8 cellular contexts compared by ENCODE assay signal in the genomic region with DNA sequence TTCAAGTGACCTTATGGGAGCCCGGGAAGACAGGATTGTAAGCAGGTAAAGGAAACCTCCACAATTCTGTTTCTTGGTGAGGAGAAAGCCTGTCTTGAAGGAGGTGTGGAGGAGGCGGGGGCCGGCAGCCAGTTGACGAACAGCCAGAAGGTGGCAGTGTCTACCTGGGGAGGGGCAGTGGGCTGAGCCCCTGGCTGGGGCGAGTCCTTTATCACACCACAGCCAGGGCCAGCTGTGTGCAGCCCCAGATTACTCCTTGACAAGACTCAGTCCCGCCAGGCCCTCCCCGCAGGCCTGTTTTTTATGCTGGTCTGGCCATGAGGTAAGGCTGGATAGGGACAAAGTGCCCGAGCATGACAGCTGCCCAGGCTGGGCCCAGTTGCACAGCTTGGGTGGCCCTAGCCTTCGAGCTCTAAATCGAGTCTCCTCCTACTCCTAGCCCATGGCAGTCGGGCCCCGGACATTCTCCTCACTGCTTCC. TPM values are rescaled to one million over a fixed set of nuclear protein-coding genes. Genes with fewer than 3 reads are reported as not detected.
DNase-seq lines count a peak whose midpoint lies in the region; ATAC-seq and TF ChIP-seq lines count a peak whose summit lies in the region.

No MANE protein-coding gene starts in this region.

- peak; percentile 71 to 76 for ATAC-seq in CD4-positive, CD25-positive, alpha-beta regulatory T cell (ENCODE audit: low read depth in 2 of 2)
- peak; percentile 61 for ATAC-seq in GM21526 (IDR thresholded peaks at IDR 0.05; ENCODE audit: low FRiP score, unreplicated experiment)

- H3K36me3 ChIP-seq in CD4-positive, CD25-positive, alpha-beta regulatory T cell (ENCODE audit: control insufficient read depth, insufficient read depth, low read length) = no peaks in the 10 kb centered on the region
- no peaks in the 10 kb centered on the region for H3K36me3 ChIP-seq in liver (ENCODE audit: control insufficient read depth in 4 of 4, insufficient read depth in 3 of 4, low read depth in 1 of 4, low read length in 3 of 4)

- no peaks in the 10 kb centered on the region for H3K27me3 Mint-ChIP-seq in CD4-positive, CD25-positive, alpha-beta regulatory T cell

- TF ChIP-seq CTCF in WI38 (IDR thresholded peaks at IDR 0.05; ENCODE audit: low read depth, low read length) = peak; percentile 40
- peak; percentile 68 for TF ChIP-seq CTCF in liver (IDR thresholded peaks at IDR 0.05; ENCODE audit: low read depth, low read length, missing input control)

- H3K27ac ChIP-seq in CD4-positive, CD25-positive, alpha-beta regulatory T cell (ENCODE audit: insufficient read depth, low read length, poor library complexity, severe bottlenecking) = no peak overlapping the region
- peak overlapping the region; percentile 16 for H3K27ac ChIP-seq in caudate nucleus (ENCODE audit: low read depth, low read length)
- H3K27ac ChIP-seq in liver (ENCODE audit: low read depth in 1 of 2, low read length in 2 of 2) = peak overlapping the region; percentile 74 to 92

- H3K36me3 Mint-ChIP-seq in CD4-positive, CD25-positive, alpha-beta regulatory T cell = no peaks in the 10 kb centered on the region

- peak overlapping the region; percentile 60 to 79 (median 78) for H3K27ac Mint-ChIP-seq in CD4-positive, CD25-positive, alpha-beta regulatory T cell

- 22% methylated on average over 12 of the region's 12 CpGs for WGBS in liver

- peak overlapping the region in 3 of 4 donors; percentile 5 to 46 (median 21) for H3K4me3 Mint-ChIP-seq in CD4-positive, CD25-positive, alpha-beta regulatory T cell

- peaks cover 8 to 25% (median 9%) of the 10 kb centered on the region in 4 donors for H3K4me1 Mint-ChIP-seq in CD4-positive, CD25-positive, alpha-beta regulatory T cell

- H3K27me3 ChIP-seq in CD4-positive, CD25-positive, alpha-beta regulatory T cell (ENCODE audit: control insufficient read depth, insufficient read depth, low read length) = no peaks in the 10 kb centered on the region
- H3K27me3 ChIP-seq in liver (ENCODE audit: control insufficient read depth in 4 of 4, insufficient read depth in 4 of 4, low read length in 3 of 4) = no peaks in the 10 kb centered on the region

- H3K9me3 ChIP-seq in CD4-positive, CD25-positive, alpha-beta regulatory T cell (ENCODE audit: control insufficient read depth in 2 of 2, low read length in 2 of 2) = peaks cover 0 to 11% of the 10 kb centered on the region in 2 experiments
- H3K9me3 ChIP-seq in liver (ENCODE audit: control insufficient read depth in 4 of 4, low read length in 3 of 4) = no peaks in the 10 kb centered on the region

- peak; percentile 88 to 89 for TF ChIP-seq RAD21 in liver (IDR thresholded peaks at IDR 0.05)

- peak overlapping the region; percentile 38 for H3K4me3 ChIP-seq in CD4-positive, CD25-positive, alpha-beta regulatory T cell (ENCODE audit: low read depth, low read length)
- H3K4me3 ChIP-seq in WI38 (ENCODE audit: low read depth, low read length) = no peak overlapping the region
- no peak overlapping the region for H3K4me3 ChIP-seq in liver (ENCODE audit: low read depth in 1 of 3, low read length in 3 of 3)

- peaks cover 13% of the 10 kb centered on the region for H3K4me1 ChIP-seq in CD4-positive, CD25-positive, alpha-beta regulatory T cell (ENCODE audit: control insufficient read depth, insufficient read depth, low read length, poor library complexity, severe bottlenecking)
- H3K4me1 ChIP-seq in liver (ENCODE audit: control insufficient read depth in 4 of 4, insufficient read depth in 4 of 4, low read length in 3 of 4) = peaks cover 9 to 32% (median 19%) of the 10 kb centered on the region in 4 donors

- H3K9me3 Mint-ChIP-seq in CD4-positive, CD25-positive, alpha-beta regulatory T cell = no peaks in the 10 kb centered on the region

- peak overlapping the region; percentile 56 to 58 for H3K9ac ChIP-seq in liver (ENCODE audit: low read depth in 1 of 2, low read length in 2 of 2)

- peak; percentile 17 to 77 (median 60) for DNase-seq in CD4-positive, CD25-positive, alpha-beta regulatory T cell
- peak; percentile 36 for DNase-seq in NCI-H2171 (lab: John Stamatoyannopoulos, UW)
- DNase-seq in caudate nucleus (lab: John Stamatoyannopoulos, UW) = peak in 35 of 61 donors; percentile 3 to 64 (median 21)
- peak; percentile 36 for DNase-seq in stimulated activated CD8-positive, alpha-beta memory T cell treated with anti-CD3 and anti-CD28 coated beads, Interleukin-12 subunit alpha, Interleukin-12 subunit beta, amount 100 ng/mL, for 4 hours (ENCODE audit: low read depth)
- no peak for DNase-seq in amniotic stem cell (lab: John Stamatoyannopoulos, UW)

TF ChIP-seq in liver, 16 proteins besides CTCF, POLR2A, EP300 and RAD21:
- TF ChIP-seq RXRA (IDR thresholded peaks at IDR 0.05) (peak; percentile 10 to 19), TAF1 (conservative IDR thresholded peaks at IDR 0.05) (no peak), HNF4A (conservative IDR thresholded peaks at IDR 0.05) (peak in 1 of 2 donors; percentile 8)
- TF ChIP-seq, protein P1, sequence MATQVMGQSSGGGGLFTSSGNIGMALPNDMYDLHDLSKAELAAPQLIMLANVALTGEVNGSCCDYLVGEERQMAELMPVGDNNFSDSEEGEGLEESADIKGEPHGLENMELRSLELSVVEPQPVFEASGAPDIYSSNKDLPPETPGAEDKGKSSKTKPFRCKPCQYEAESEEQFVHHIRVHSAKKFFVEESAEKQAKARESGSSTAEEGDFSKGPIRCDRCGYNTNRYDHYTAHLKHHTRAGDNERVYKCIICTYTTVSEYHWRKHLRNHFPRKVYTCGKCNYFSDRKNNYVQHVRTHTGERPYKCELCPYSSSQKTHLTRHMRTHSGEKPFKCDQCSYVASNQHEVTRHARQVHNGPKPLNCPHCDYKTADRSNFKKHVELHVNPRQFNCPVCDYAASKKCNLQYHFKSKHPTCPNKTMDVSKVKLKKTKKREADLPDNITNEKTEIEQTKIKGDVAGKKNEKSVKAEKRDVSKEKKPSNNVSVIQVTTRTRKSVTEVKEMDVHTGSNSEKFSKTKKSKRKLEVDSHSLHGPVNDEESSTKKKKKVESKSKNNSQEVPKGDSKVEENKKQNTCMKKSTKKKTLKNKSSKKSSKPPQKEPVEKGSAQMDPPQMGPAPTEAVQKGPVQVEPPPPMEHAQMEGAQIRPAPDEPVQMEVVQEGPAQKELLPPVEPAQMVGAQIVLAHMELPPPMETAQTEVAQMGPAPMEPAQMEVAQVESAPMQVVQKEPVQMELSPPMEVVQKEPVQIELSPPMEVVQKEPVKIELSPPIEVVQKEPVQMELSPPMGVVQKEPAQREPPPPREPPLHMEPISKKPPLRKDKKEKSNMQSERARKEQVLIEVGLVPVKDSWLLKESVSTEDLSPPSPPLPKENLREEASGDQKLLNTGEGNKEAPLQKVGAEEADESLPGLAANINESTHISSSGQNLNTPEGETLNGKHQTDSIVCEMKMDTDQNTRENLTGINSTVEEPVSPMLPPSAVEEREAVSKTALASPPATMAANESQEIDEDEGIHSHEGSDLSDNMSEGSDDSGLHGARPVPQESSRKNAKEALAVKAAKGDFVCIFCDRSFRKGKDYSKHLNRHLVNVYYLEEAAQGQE (IDR thresholded peaks at IDR 0.05) = no peak
TF ChIP-seq in liver: peak in this region for 2.

RNA-seq across cellular contexts. Expression of a gene that starts 40.9 kb away (rescaled TPM):
- total RNA-seq in CD4-positive, CD25-positive, alpha-beta regulatory T cell = 60.8 TPM
- 100 to 1,000 TPM in 2 of 4 donors, 10 to 100 TPM in 2; 88.4 to 123 (median 97.1) TPM for polyA plus RNA-seq in CD4-positive, CD25-positive, alpha-beta regulatory T cell
- total RNA-seq in liver = 100 to 1,000 TPM; 149 to 318 TPM
- 100 to 1,000 TPM; 278 to 339 TPM for polyA plus RNA-seq in liver

RNA-seq across cellular contexts. Expression of a gene that starts 57.9 kb away (rescaled TPM):
- total RNA-seq in CD4-positive, CD25-positive, alpha-beta regulatory T cell = 20.2 TPM
- 1 to 10 TPM; 5.1 to 7.3 (median 6.8) TPM for polyA plus RNA-seq in CD4-positive, CD25-positive, alpha-beta regulatory T cell
- total RNA-seq in liver = 10 to 100 TPM; 38.8 to 52.2 TPM
- 10 to 100 TPM; 14.3 to 15.2 TPM for polyA plus RNA-seq in liver
